Comparison of ENCODE assay signal across 1 cellular context in the genomic region with DNA sequence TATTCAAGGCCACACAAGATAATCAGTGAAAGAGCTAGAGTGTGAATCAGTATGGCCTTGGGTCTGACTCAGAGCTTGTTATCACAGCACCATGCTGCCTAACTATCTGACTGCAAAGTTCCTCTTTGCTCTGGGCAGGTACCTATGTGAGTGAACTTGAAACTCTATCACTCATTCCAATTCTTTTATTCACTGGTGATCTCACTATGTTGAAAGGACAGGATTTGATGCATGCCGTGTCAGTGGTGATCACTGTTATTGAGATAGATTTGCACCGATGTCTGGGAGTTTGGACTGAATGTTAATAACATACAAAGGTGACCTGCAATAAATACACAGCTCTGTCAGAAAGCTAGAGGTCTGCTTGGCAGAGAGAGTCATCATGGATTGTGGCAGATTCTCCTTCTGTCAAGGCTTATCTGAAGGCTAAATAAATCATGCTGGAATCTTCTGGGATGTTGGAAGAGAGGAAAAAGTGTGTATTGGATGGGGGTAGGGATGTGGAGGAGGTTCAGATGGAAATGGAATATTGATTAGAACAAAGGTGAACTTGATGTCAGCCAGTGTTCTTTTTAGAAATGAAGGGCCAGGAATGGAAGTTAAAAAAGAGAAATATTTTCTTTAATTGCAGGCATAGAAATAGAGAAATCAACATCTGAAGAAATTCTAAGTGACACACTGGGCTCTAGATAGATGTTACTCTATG.
TF ChIP-seq lines count a peak whose summit lies in the region.

No MANE protein-coding gene starts in this region.

TF ChIP-seq in GM12878, 131 proteins besides CTCF, POLR2A, EP300 and RAD21 (continued from another document and continues in another):
- TF ChIP-seq STAT3 (IDR thresholded peaks at IDR 0.05; ENCODE audit: low read depth, low read length) (no peak), MEF2B (IDR thresholded peaks at IDR 0.05; ENCODE audit: partially characterized antibody, poor library complexity, severe bottlenecking) (no peak), ZNF384 (IDR thresholded peaks at IDR 0.05; ENCODE audit: borderline replicate concordance, low read depth, low read length) (no peak), ZBED1 (IDR thresholded peaks at IDR 0.05; ENCODE audit: borderline replicate concordance) (no peak; the same call in 1 of the 2 replicates), REST (IDR thresholded peaks at IDR 0.05; ENCODE audit: low read depth, low read length) (no peak), DPF2 (IDR thresholded peaks at IDR 0.05) (peak; percentile 85), MYC (IDR thresholded peaks at IDR 0.05; ENCODE audit: insufficient read depth, insufficient read length, insufficient replicate concordance, low read length, severe bottlenecking) (no peak), SREBF2 (IDR thresholded peaks at IDR 0.05; ENCODE audit: low read length) (no peak), TCF7 (IDR thresholded peaks at IDR 0.05; ENCODE audit: borderline replicate concordance) (peak; percentile 49; the same call in 1 of the 2 replicates), BACH1 (IDR thresholded peaks at IDR 0.05; ENCODE audit: borderline replicate concordance) (peak; percentile 43; the same call in 1 of the 2 replicates), ZNF207 (IDR thresholded peaks at IDR 0.05; ENCODE audit: borderline replicate concordance) (no peak), ATF2 (IDR thresholded peaks at IDR 0.05; ENCODE audit: low read length) (peak; percentile 81), MTA3 (IDR thresholded peaks at IDR 0.05; ENCODE audit: borderline replicate concordance, low read length) (no peak), FOS (IDR thresholded peaks at IDR 0.05; ENCODE audit: borderline replicate concordance, extremely low read depth, insufficient read length) (no peak), CBX3 (IDR thresholded peaks at IDR 0.05; ENCODE audit: borderline replicate concordance, low read depth) (no peak), ESRRA (IDR thresholded peaks at IDR 0.05; ENCODE audit: low read length) (no peak), MYB (IDR thresholded peaks at IDR 0.05; ENCODE audit: borderline replicate concordance, low read depth, low read length) (no peak), HDGF (IDR thresholded peaks at IDR 0.05) (no peak), MLLT1 (IDR thresholded peaks at IDR 0.05) (no peak), RFX5 (IDR thresholded peaks at IDR 0.05; ENCODE audit: low read depth, low read length) (no peak), CEBPZ (IDR thresholded peaks at IDR 0.05; ENCODE audit: low read depth, low read length) (no peak), POLR2AphosphoS5 (IDR thresholded peaks at IDR 0.05; ENCODE audit: low read length) (no peak), NR2C1 (IDR thresholded peaks at IDR 0.05) (no peak), STAT1 (conservative IDR thresholded peaks at IDR 0.05) (no peak), USF2 (IDR thresholded peaks at IDR 0.05; ENCODE audit: borderline replicate concordance, low read depth, low read length) (no peak), TCF3 (IDR thresholded peaks at IDR 0.05; ENCODE audit: borderline replicate concordance, insufficient read depth, low read depth, low read length) (no peak), KLF5 (IDR thresholded peaks at IDR 0.05; ENCODE audit: partially characterized antibody) (no peak), ZSCAN29 (IDR thresholded peaks at IDR 0.05) (no peak), MXI1 (IDR thresholded peaks at IDR 0.05; ENCODE audit: low read depth, low read length) (no peak), ZNF24 (IDR thresholded peaks at IDR 0.05) (peak; percentile 98), SMC3 (IDR thresholded peaks at IDR 0.05; ENCODE audit: borderline replicate concordance, low read length) (no peak), NRF1 (conservative IDR thresholded peaks at IDR 0.05; ENCODE audit: low read depth, low read length) (no peak), CHD1 (IDR thresholded peaks at IDR 0.05; ENCODE audit: low read depth, low read length) (no peak), RAD51 (IDR thresholded peaks at IDR 0.05) (no peak), ASH2L (IDR thresholded peaks at IDR 0.05; ENCODE audit: borderline replicate concordance, low read depth) (no peak), RCOR1 (conservative IDR thresholded peaks at IDR 0.05; ENCODE audit: low read depth, low read length) (no peak), NBN (IDR thresholded peaks at IDR 0.05) (peak; percentile 27; the same call in 1 of the 2 replicates)
- TF ChIP-seq, protein P1, sequence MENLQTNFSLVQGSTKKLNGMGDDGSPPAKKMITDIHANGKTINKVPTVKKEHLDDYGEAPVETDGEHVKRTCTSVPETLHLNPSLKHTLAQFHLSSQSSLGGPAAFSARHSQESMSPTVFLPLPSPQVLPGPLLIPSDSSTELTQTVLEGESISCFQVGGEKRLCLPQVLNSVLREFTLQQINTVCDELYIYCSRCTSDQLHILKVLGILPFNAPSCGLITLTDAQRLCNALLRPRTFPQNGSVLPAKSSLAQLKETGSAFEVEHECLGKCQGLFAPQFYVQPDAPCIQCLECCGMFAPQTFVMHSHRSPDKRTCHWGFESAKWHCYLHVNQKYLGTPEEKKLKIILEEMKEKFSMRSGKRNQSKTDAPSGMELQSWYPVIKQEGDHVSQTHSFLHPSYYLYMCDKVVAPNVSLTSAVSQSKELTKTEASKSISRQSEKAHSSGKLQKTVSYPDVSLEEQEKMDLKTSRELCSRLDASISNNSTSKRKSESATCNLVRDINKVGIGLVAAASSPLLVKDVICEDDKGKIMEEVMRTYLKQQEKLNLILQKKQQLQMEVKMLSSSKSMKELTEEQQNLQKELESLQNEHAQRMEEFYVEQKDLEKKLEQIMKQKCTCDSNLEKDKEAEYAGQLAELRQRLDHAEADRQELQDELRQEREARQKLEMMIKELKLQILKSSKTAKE (IDR thresholded peaks at IDR 0.05; ENCODE audit: low read depth, poor library complexity, severe bottlenecking): no peak
- TF ChIP-seq, protein P2, sequence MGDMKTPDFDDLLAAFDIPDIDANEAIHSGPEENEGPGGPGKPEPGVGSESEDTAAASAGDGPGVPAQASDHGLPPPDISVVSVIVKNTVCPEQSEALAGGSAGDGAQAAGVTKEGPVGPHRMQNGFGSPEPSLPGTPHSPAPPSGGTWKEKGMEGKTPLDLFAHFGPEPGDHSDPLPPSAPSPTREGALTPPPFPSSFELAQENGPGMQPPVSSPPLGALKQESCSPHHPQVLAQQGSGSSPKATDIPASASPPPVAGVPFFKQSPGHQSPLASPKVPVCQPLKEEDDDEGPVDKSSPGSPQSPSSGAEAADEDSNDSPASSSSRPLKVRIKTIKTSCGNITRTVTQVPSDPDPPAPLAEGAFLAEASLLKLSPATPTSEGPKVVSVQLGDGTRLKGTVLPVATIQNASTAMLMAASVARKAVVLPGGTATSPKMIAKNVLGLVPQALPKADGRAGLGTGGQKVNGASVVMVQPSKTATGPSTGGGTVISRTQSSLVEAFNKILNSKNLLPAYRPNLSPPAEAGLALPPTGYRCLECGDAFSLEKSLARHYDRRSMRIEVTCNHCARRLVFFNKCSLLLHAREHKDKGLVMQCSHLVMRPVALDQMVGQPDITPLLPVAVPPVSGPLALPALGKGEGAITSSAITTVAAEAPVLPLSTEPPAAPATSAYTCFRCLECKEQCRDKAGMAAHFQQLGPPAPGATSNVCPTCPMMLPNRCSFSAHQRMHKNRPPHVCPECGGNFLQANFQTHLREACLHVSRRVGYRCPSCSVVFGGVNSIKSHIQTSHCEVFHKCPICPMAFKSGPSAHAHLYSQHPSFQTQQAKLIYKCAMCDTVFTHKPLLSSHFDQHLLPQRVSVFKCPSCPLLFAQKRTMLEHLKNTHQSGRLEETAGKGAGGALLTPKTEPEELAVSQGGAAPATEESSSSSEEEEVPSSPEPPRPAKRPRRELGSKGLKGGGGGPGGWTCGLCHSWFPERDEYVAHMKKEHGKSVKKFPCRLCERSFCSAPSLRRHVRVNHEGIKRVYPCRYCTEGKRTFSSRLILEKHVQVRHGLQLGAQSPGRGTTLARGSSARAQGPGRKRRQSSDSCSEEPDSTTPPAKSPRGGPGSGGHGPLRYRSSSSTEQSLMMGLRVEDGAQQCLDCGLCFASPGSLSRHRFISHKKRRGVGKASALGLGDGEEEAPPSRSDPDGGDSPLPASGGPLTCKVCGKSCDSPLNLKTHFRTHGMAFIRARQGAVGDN (IDR thresholded peaks at IDR 0.05): peak; percentile 48; the same call in 1 of the 2 replicates
- TF ChIP-seq, protein P3, sequence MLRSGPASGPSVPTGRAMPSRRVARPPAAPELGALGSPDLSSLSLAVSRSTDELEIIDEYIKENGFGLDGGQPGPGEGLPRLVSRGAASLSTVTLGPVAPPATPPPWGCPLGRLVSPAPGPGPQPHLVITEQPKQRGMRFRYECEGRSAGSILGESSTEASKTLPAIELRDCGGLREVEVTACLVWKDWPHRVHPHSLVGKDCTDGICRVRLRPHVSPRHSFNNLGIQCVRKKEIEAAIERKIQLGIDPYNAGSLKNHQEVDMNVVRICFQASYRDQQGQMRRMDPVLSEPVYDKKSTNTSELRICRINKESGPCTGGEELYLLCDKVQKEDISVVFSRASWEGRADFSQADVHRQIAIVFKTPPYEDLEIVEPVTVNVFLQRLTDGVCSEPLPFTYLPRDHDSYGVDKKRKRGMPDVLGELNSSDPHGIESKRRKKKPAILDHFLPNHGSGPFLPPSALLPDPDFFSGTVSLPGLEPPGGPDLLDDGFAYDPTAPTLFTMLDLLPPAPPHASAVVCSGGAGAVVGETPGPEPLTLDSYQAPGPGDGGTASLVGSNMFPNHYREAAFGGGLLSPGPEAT (IDR thresholded peaks at IDR 0.05; ENCODE audit: low read depth): peak; percentile 43; the same call in 1 of the 2 replicates
